1 cellular context compared by ENCODE assay signal in the genomic region with DNA sequence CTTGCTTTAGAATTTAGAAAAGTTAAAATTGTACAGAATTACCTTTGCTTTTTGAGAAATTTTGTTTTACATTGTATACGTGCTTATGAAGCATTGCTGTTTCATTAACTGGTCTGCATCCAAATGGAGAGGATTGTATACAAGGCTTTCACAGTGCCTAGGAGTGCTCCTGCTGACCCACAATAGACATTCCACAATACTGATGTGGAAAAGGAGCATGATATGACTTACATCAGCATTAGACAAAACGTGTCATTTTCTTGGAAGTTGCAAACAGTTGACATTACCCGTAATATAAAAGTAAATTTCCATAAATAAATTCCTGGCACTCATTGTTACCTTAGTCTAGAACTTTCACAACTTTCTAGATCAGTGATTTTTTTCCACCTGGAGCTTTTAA.
TF ChIP-seq lines count a peak whose summit lies in the region.

No MANE protein-coding gene starts in this region.

TF ChIP-seq in IMR-90, 13 proteins besides CTCF, POLR2A, EP300 and RAD21 (continued from another document):
- TF ChIP-seq RCOR1 (IDR thresholded peaks at IDR 0.05; ENCODE audit: insufficient replicate concordance, low read length) (no peak), MAZ (IDR thresholded peaks at IDR 0.05; ENCODE audit: borderline replicate concordance, low read depth, low read length) (no peak), RFX5 (IDR thresholded peaks at IDR 0.05; ENCODE audit: low read depth, low read length) (no peak)
